20 cellular contexts compared by ENCODE assay signal in genomic region chr18:27922780-27923179, GRCh38.
DNase-seq lines count a peak whose midpoint lies in the region; FAIRE-seq and TF ChIP-seq lines count a peak whose summit lies in the region.
"Had no signal": no experiment of that assay in that cellular context is flagged by ENCODE, and none has a peak within 500 bp of the region (broad histone marks: within the 10 kb centered on the region; RNA-seq: fewer than 3 reads in every experiment).

No MANE protein-coding gene starts in this region.

- peaks cover 3% of the 10 kb centered on the region for H3K4me1 ChIP-seq in prostate gland (replicated peaks)
- H3K4me1 ChIP-seq: BLaER1, psoas muscle, transverse colon had no signal

- no peaks in the 10 kb centered on the region for H3K36me3 Mint-ChIP-seq in HFFc6 (ENCODE audit: low read depth)

- TF ChIP-seq CTCF in HFFc6 (IDR thresholded peaks at IDR 0.05) (no peak), VCaP (conservative IDR thresholded peaks at IDR 0.05) (no peak), prostate gland (IDR thresholded peaks at IDR 0.05) (no peak), GM13977 (IDR thresholded peaks at IDR 0.05; ENCODE audit: extremely low read depth, insufficient read depth, missing control alignments) (no peak)

- in situ Hi-C loops in GM13977 (cut with MboI; ENCODE audit: low pct_unique_long_range_greater_than_20kb, low sequenced_read_pairs, unreplicated experiment) = no loop called here

- DNase-seq in HFFc6 (no peak), inferior parietal cortex (ENCODE audit: extremely low spot score) (peak; percentile 15), prostate gland (ENCODE audit: low spot score) (peak; percentile 19), putamen (ENCODE audit: low spot score) (no peak), GM13977 (ENCODE audit: low spot score) (no peak), GM19239 (ENCODE audit: insufficient read length, low spot score) (no peak)
- DNase-seq: activated CD4-positive, alpha-beta T cell treated with anti-CD3 and anti-CD28 coated beads for 4 hours; activated CD8-positive, alpha-beta memory T cell treated with anti-CD3 and anti-CD28 coated beads for 24 hours; GDM1; KBM-7; left cardiac atrium; MG63; NCI-H2029 treated with DMSO at 0.1 percent for 48 hours; OCI-M1; psoas muscle; small intestine; stimulated activated CD4-positive, alpha-beta T cell treated with anti-CD3 and anti-CD28 coated beads, Interleukin-2, amount 100 ng/mL, for 24 hours; transverse colon had no signal

- H3K36me3 ChIP-seq in prostate gland = no peaks in the 10 kb centered on the region
- H3K36me3 ChIP-seq: BLaER1, MG63, transverse colon had no signal

- H3K4me3 ChIP-seq in prostate gland = no peak overlapping the region
- H3K4me3 ChIP-seq: BLaER1, MG63, psoas muscle, transverse colon had no signal

- H3K9me3 ChIP-seq in prostate gland = no peaks in the 10 kb centered on the region
- H3K9me3 ChIP-seq: BLaER1, MG63, psoas muscle, transverse colon had no signal

- intact Hi-C loops in prostate gland (cut with DNase I) = no loop called here

- no peak for FAIRE-seq in GM19239 (lab: Jason Lieb, UNC)
- FAIRE-seq: small intestine had no signal

- peaks cover 46% of the 10 kb centered on the region for H3K4me1 Mint-ChIP-seq in HFFc6 (ENCODE audit: low read depth)

- WGBS in prostate gland = 32% methylated on average over 5 of the region's 5 CpGs

- no peaks in the 10 kb centered on the region for H3K27me3 Mint-ChIP-seq in HFFc6 (ENCODE audit: insufficient read depth)

- H3K27ac Mint-ChIP-seq in HFFc6 = peak overlapping the region; percentile 94

- H3K27ac ChIP-seq in VCaP (peak overlapping the region; percentile 30; the same call in 1 of the 2 replicates), prostate gland (no peak overlapping the region)
- H3K27ac ChIP-seq: BLaER1, psoas muscle, transverse colon had no signal

- H3K4me3 Mint-ChIP-seq in HFFc6 = peak overlapping the region; percentile 82; the same call in 1 of the 2 replicates

- TF ChIP-seq POLR2A in prostate gland (IDR thresholded peaks at IDR 0.05) = no peak

- no peaks in the 10 kb centered on the region for H3K27me3 ChIP-seq in prostate gland (replicated peaks; ENCODE audit: insufficient read depth)
- H3K27me3 ChIP-seq: BLaER1, MG63, transverse colon had no signal

- no peaks in the 10 kb centered on the region for H3K9me3 Mint-ChIP-seq in HFFc6

Comparison
In these comparisons a context has a peak if more than half of its experiments do, and no peak if none do; other contexts are left out.
1. DNase-seq: peak in inferior parietal cortex (single experiment) and prostate gland (single experiment); none in HFFc6 (single experiment), putamen (single experiment), GM13977 (single experiment) and GM19239 (single experiment).